In genomic region chr12:6958609-6959375, GRCh38 we compare ENCODE assay signal across 8 cellular contexts. TPM values are rescaled to one million over a fixed set of nuclear protein-coding genes. Genes with fewer than 3 reads are reported as not detected.
DNase-seq lines count a peak whose midpoint lies in the region; ATAC-seq, FAIRE-seq and TF ChIP-seq lines count a peak whose summit lies in the region.

No MANE protein-coding gene starts in this region.

- H3K4me1 ChIP-seq in OCI-LY1 (ENCODE audit: insufficient read depth, low read length, severe bottlenecking) = peaks cover 42% of the 10 kb centered on the region

- no peak overlapping the region for H3K4me3 ChIP-seq in OCI-LY1 (ENCODE audit: low read depth, low read length, poor library complexity, severe bottlenecking)

- no peak overlapping the region for H3K27ac ChIP-seq in OCI-LY1 (ENCODE audit: low read depth, low read length, poor library complexity, severe bottlenecking)

- no peaks in the 10 kb centered on the region for H3K36me3 ChIP-seq in OCI-LY1 (ENCODE audit: insufficient read depth, low read length)

- H3K9me3 ChIP-seq in OCI-LY1 (ENCODE audit: low read length) = no peaks in the 10 kb centered on the region

- H3K9me2 ChIP-seq in OCI-LY1 (ENCODE audit: low read depth, low read length) = no peaks in the 10 kb centered on the region

- no peak overlapping the region for H2AFZ ChIP-seq in OCI-LY1 (ENCODE audit: low read length)

- H3K79me2 ChIP-seq in OCI-LY1 (ENCODE audit: insufficient read depth, low read length) = no peaks in the 10 kb centered on the region

- H4K20me1 ChIP-seq in OCI-LY1 (ENCODE audit: insufficient read depth, low read length) = no peaks in the 10 kb centered on the region

- peak overlapping the region; percentile 29 for H3K4me2 ChIP-seq in OCI-LY1 (ENCODE audit: low read length)

- no peak for DNase-seq in GM12892 (ENCODE audit: insufficient read length)
- peak; percentile 37 for DNase-seq in activated gamma-delta T cell (lab: John Stamatoyannopoulos, UW)
- DNase-seq in midbrain (lab: John Stamatoyannopoulos, UW) = peak; percentile 34
- DNase-seq in Ammon's horn (ENCODE audit: low spot score) = no peak
- DNase-seq in NCI-H1092 (lab: John Stamatoyannopoulos, UW) = no peak
- no peak for DNase-seq in 8988T

- TF ChIP-seq CTCF in OCI-LY1 (IDR thresholded peaks at IDR 0.05; ENCODE audit: low read length) = no peak

- no peaks in the 10 kb centered on the region for H3F3A ChIP-seq in OCI-LY1 (ENCODE audit: insufficient read depth, low read length)

- no peak overlapping the region for H3K9ac ChIP-seq in OCI-LY1 (ENCODE audit: low read length)

- TF ChIP-seq POLR2A in GM12892 (IDR thresholded peaks at IDR 0.05; ENCODE audit: low read depth, low read length) = peak; percentile 52

- peak; percentile 95 for FAIRE-seq in GM12892 (lab: Jason Lieb, UNC)

- H3K27me3 ChIP-seq in OCI-LY1 (ENCODE audit: insufficient read depth, low read length) = peaks cover 10% of the 10 kb centered on the region; the same call in 1 of the 2 replicates

- ATAC-seq in HG02610 (IDR thresholded peaks at IDR 0.05; ENCODE audit: unreplicated experiment) = peak; percentile 60

RNA-seq across cellular contexts. Expression of gene PTPN6, which starts 7.6 kb away (rescaled TPM):
- 286 TPM for polyA plus RNA-seq in GM12892 (2012; ENCODE audit: missing spikeins)

RNA-seq across cellular contexts. Expression of gene PHB2, which starts 11.7 kb away (rescaled TPM):
- polyA plus RNA-seq in GM12892 (2012; ENCODE audit: missing spikeins) = 315 TPM

RNA-seq across cellular contexts. Expression of gene EMG1, which starts 11.9 kb away (rescaled TPM):
- polyA plus RNA-seq in GM12892 (2012; ENCODE audit: missing spikeins) = 109 TPM

RNA-seq across cellular contexts. Expression of gene C12orf57, which starts 15.0 kb away (rescaled TPM):
- 175 TPM for polyA plus RNA-seq in GM12892 (2012; ENCODE audit: missing spikeins)

RNA-seq across cellular contexts. Expression of gene RNU7-1, which starts 15.2 kb away (rescaled TPM):
- polyA plus RNA-seq in GM12892 (2012; ENCODE audit: missing spikeins) = not detected

Comparison
In these comparisons a context has a peak if more than half of its experiments do, and no peak if none do; other contexts are left out.
1. DNase-seq: peak in activated gamma-delta T cell (single experiment) and midbrain (single experiment); none in GM12892 (single experiment), Ammon's horn (single experiment), NCI-H1092 (single experiment) and 8988T (single experiment).